ENCODE assay signal across 18 cellular contexts in genomic region chr3:16143870-16144568, GRCh38. TPM values are rescaled to one million over a fixed set of nuclear protein-coding genes. Genes with fewer than 3 reads are reported as not detected.
DNase-seq lines count a peak whose midpoint lies in the region; ATAC-seq and TF ChIP-seq lines count a peak whose summit lies in the region.
"Had no signal": no experiment of that assay in that cellular context is flagged by ENCODE, and none has a peak within 500 bp of the region (broad histone marks: within the 10 kb centered on the region; RNA-seq: fewer than 3 reads in every experiment).

No MANE protein-coding gene starts in this region.

- TF ChIP-seq CTCF in PC-3 (conservative IDR thresholded peaks at IDR 0.05; ENCODE audit: low read depth, low read length) (no peak), RWPE1 (conservative IDR thresholded peaks at IDR 0.05; ENCODE audit: low read depth) (no peak)

- H3K9me3 ChIP-seq in PC-3 (ENCODE audit: low read length): no peaks in the 10 kb centered on the region
- no peaks in the 10 kb centered on the region for H3K9me3 ChIP-seq in iPS-18a (ENCODE audit: control insufficient read depth, low read depth, low read length)

- H3K9me2 ChIP-seq in PC-3 (replicated peaks; ENCODE audit: low read length): no peaks in the 10 kb centered on the region

- H3K4me1 ChIP-seq in PC-3 (ENCODE audit: insufficient read depth, low read length) (peaks cover 15% of the 10 kb centered on the region), iPS-18a (ENCODE audit: control insufficient read depth, low read depth, low read length) (peaks cover 20% of the 10 kb centered on the region)

- POLR2A ChIA-PET in PC-3 (lab: Charles Lee; ENCODE audit: unreplicated experiment): no interaction called here
- POLR2A ChIA-PET in RWPE1 (lab: Yijun Ruan, JAX; ENCODE audit: low non-redundant PET): no interaction called here

- H3K27ac ChIP-seq in PC-3 (ENCODE audit: low read length) (no peak overlapping the region), iPS-18a (ENCODE audit: low read length) (no peak overlapping the region), RWPE1 (no peak overlapping the region)
- H3K27ac ChIP-seq: 22Rv1, SK-N-MC had no signal

- no peaks in the 10 kb centered on the region for H3F3A ChIP-seq in PC-3 (ENCODE audit: low read length, unreplicated experiment)

- H3K36me3 ChIP-seq in PC-3 (ENCODE audit: low read depth, low read length) (no peaks in the 10 kb centered on the region), iPS-18a (ENCODE audit: control insufficient read depth, low read depth, low read length) (no peaks in the 10 kb centered on the region)

- CTCF ChIA-PET in PC-3 (lab: Charles Lee): no interaction called here
- CTCF ChIA-PET in RWPE1 (lab: Yijun Ruan, JAX): no interaction called here

- H4K20me1 ChIP-seq in PC-3 (ENCODE audit: low read length): no peaks in the 10 kb centered on the region

- no peaks in the 10 kb centered on the region for H3K79me2 ChIP-seq in PC-3 (ENCODE audit: low read length)

- H2AFZ ChIP-seq in PC-3 (ENCODE audit: low read length): no peak overlapping the region
- H2AFZ ChIP-seq: GM23338 had no signal

- H3K36me3 Mint-ChIP-seq in activated naive CD8-positive, alpha-beta T cell treated with anti-CD3 and anti-CD28 coated beads, Interleukin-2, amount 50 U/mL, for 24 hours (ENCODE audit: low read depth): no peaks in the 10 kb centered on the region
- H3K36me3 Mint-ChIP-seq: CD4-positive, alpha-beta memory T cell had no signal

- H3K27me3 Mint-ChIP-seq in activated naive CD8-positive, alpha-beta T cell treated with anti-CD3 and anti-CD28 coated beads, Interleukin-2, amount 50 U/mL, for 24 hours: no peaks in the 10 kb centered on the region

- H3K9me3 Mint-ChIP-seq in activated naive CD8-positive, alpha-beta T cell treated with anti-CD3 and anti-CD28 coated beads, Interleukin-2, amount 50 U/mL, for 24 hours: peaks cover 6% of the 10 kb centered on the region

- no TSS peak for BruUV-seq in PC-3 (replicated peaks; lab: Mats Ljungman, UMichigan)

- H3K4me2 ChIP-seq in PC-3 (ENCODE audit: low read length): no peak overlapping the region
- H3K4me2 ChIP-seq: GM23338 had no signal

- H3K27ac Mint-ChIP-seq in activated naive CD8-positive, alpha-beta T cell treated with anti-CD3 and anti-CD28 coated beads, Interleukin-2, amount 50 U/mL, for 24 hours: no peak overlapping the region
- H3K27ac Mint-ChIP-seq: CD4-positive, alpha-beta memory T cell; GM23338 had no signal

- H3K4me3 Mint-ChIP-seq in activated naive CD8-positive, alpha-beta T cell treated with anti-CD3 and anti-CD28 coated beads, Interleukin-2, amount 50 U/mL, for 24 hours: no peak overlapping the region
- H3K4me3 Mint-ChIP-seq: CD4-positive, alpha-beta memory T cell; GM23338 had no signal

- intact Hi-C loops in PC-3 (cut with micrococcal nuclease): loop anchor here (5.0 to 10.0 kb wide), 2 partner anchors 33 to 329 kb away; no protein-coding TSS in a partner anchor

- ATAC-seq in PC-3: no peak
- ATAC-seq in activated naive CD8-positive, alpha-beta T cell treated with anti-CD3 and anti-CD28 coated beads, Interleukin-2, amount 50 U/mL, for 24 hours: no peak
- ATAC-seq: GM23338, HepG2 had no signal

- DNase-seq in NCI-H345 (lab: John Stamatoyannopoulos, UW) (peak; percentile 10), NCI-H345 treated with DMSO at 0.1 percent for 48 hours (lab: John Stamatoyannopoulos, UW; ENCODE audit: unreplicated experiment) (no peak), PC-3 (peak; percentile 9), NCI-H2029 treated with DMSO at 0.1 percent for 48 hours (lab: John Stamatoyannopoulos, UW) (no peak), HK-2 (ENCODE audit: unreplicated experiment) (no peak), RWPE1 (ENCODE audit: low spot score) (no peak)
- no peak for DNase-seq in activated naive CD8-positive, alpha-beta T cell treated with anti-CD3 and anti-CD28 coated beads, Interleukin-2, amount 50 U/mL, for 24 hours
- DNase-seq: CD4-positive, alpha-beta memory T cell; DMS79 treated with DMSO at 0.1 percent for 48 hours; MM.1S; NCI-H1092 treated with DMSO at 0.1 percent for 48 hours; NCI-H69; NK-92 treated with Interleukin-12 subunit alpha and Interleukin-12 subunit beta, amount 100 ng/mL, for 24 hours had no signal

- H3K4me1 Mint-ChIP-seq in activated naive CD8-positive, alpha-beta T cell treated with anti-CD3 and anti-CD28 coated beads, Interleukin-2, amount 50 U/mL, for 24 hours: no peaks in the 10 kb centered on the region
- H3K4me1 Mint-ChIP-seq: GM23338 had no signal

- H3K9ac ChIP-seq in PC-3 (ENCODE audit: low read length): no peak overlapping the region
- no peak overlapping the region for H3K9ac ChIP-seq in iPS-18a (ENCODE audit: low read length)

- no peak overlapping the region for H3K4me3 ChIP-seq in PC-3 (ENCODE audit: low read length)
- peak overlapping the region; percentile 19 for H3K4me3 ChIP-seq in iPS-18a (ENCODE audit: low read length)
- H3K4me3 ChIP-seq: GM23338, SK-N-MC had no signal

- H3K27me3 ChIP-seq in PC-3 (ENCODE audit: low read length) (no peaks in the 10 kb centered on the region), iPS-18a (ENCODE audit: control insufficient read depth, insufficient read depth, low read length) (peaks cover 82% of the 10 kb centered on the region)

RNA-seq across cellular contexts. Expression of gene GALNT15, which starts 30.5 kb away (rescaled TPM):
- total RNA-seq in PC-3 (2014; rRNA removed): not detected in 2 replicates
- total RNA-seq: CD4-positive, alpha-beta memory T cell had no signal

Comparison
In these comparisons a context has a peak if more than half of its experiments do, and no peak if none do; other contexts are left out.
1. DNase-seq: peak in NCI-H345 (single experiment) and PC-3 (single experiment); none in NCI-H345 treated with DMSO at 0.1 percent for 48 hours (single experiment), NCI-H2029 treated with DMSO at 0.1 percent for 48 hours (single experiment), HK-2 (single experiment), RWPE1 (single experiment) and activated naive CD8-positive, alpha-beta T cell treated with anti-CD3 and anti-CD28 coated beads, Interleukin-2, amount 50 U/mL, for 24 hours (single experiment).